Comparison of ENCODE assay signal across 1 cellular context in the genomic region with DNA sequence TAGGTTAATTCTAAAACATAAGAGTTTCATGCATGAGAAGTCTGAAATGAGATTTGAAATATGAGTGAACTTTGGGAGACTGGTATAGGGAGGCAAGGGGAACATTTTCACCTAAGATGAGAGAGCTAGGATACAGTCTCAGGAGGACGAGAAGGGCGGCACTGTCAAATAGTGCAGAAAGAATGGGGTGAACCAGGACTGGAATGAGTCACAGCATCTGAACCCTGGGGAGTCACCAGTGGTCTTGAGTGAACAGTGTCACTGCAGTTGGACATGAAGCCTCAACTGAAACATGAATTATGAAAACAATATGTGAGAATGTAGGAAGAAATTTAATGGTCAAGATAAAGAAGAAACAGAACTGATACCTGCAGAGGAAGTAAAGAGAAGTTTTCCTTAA.
TF ChIP-seq lines count a peak whose summit lies in the region.

No MANE protein-coding gene starts in this region.

TF ChIP-seq in GM23338, 12 proteins besides CTCF, POLR2A, EP300 and RAD21 (continued from another document):
- TF ChIP-seq, protein P1, sequence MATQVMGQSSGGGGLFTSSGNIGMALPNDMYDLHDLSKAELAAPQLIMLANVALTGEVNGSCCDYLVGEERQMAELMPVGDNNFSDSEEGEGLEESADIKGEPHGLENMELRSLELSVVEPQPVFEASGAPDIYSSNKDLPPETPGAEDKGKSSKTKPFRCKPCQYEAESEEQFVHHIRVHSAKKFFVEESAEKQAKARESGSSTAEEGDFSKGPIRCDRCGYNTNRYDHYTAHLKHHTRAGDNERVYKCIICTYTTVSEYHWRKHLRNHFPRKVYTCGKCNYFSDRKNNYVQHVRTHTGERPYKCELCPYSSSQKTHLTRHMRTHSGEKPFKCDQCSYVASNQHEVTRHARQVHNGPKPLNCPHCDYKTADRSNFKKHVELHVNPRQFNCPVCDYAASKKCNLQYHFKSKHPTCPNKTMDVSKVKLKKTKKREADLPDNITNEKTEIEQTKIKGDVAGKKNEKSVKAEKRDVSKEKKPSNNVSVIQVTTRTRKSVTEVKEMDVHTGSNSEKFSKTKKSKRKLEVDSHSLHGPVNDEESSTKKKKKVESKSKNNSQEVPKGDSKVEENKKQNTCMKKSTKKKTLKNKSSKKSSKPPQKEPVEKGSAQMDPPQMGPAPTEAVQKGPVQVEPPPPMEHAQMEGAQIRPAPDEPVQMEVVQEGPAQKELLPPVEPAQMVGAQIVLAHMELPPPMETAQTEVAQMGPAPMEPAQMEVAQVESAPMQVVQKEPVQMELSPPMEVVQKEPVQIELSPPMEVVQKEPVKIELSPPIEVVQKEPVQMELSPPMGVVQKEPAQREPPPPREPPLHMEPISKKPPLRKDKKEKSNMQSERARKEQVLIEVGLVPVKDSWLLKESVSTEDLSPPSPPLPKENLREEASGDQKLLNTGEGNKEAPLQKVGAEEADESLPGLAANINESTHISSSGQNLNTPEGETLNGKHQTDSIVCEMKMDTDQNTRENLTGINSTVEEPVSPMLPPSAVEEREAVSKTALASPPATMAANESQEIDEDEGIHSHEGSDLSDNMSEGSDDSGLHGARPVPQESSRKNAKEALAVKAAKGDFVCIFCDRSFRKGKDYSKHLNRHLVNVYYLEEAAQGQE (IDR thresholded peaks at IDR 0.05; ENCODE audit: unreplicated experiment), result no peak
- TF ChIP-seq, protein P2, sequence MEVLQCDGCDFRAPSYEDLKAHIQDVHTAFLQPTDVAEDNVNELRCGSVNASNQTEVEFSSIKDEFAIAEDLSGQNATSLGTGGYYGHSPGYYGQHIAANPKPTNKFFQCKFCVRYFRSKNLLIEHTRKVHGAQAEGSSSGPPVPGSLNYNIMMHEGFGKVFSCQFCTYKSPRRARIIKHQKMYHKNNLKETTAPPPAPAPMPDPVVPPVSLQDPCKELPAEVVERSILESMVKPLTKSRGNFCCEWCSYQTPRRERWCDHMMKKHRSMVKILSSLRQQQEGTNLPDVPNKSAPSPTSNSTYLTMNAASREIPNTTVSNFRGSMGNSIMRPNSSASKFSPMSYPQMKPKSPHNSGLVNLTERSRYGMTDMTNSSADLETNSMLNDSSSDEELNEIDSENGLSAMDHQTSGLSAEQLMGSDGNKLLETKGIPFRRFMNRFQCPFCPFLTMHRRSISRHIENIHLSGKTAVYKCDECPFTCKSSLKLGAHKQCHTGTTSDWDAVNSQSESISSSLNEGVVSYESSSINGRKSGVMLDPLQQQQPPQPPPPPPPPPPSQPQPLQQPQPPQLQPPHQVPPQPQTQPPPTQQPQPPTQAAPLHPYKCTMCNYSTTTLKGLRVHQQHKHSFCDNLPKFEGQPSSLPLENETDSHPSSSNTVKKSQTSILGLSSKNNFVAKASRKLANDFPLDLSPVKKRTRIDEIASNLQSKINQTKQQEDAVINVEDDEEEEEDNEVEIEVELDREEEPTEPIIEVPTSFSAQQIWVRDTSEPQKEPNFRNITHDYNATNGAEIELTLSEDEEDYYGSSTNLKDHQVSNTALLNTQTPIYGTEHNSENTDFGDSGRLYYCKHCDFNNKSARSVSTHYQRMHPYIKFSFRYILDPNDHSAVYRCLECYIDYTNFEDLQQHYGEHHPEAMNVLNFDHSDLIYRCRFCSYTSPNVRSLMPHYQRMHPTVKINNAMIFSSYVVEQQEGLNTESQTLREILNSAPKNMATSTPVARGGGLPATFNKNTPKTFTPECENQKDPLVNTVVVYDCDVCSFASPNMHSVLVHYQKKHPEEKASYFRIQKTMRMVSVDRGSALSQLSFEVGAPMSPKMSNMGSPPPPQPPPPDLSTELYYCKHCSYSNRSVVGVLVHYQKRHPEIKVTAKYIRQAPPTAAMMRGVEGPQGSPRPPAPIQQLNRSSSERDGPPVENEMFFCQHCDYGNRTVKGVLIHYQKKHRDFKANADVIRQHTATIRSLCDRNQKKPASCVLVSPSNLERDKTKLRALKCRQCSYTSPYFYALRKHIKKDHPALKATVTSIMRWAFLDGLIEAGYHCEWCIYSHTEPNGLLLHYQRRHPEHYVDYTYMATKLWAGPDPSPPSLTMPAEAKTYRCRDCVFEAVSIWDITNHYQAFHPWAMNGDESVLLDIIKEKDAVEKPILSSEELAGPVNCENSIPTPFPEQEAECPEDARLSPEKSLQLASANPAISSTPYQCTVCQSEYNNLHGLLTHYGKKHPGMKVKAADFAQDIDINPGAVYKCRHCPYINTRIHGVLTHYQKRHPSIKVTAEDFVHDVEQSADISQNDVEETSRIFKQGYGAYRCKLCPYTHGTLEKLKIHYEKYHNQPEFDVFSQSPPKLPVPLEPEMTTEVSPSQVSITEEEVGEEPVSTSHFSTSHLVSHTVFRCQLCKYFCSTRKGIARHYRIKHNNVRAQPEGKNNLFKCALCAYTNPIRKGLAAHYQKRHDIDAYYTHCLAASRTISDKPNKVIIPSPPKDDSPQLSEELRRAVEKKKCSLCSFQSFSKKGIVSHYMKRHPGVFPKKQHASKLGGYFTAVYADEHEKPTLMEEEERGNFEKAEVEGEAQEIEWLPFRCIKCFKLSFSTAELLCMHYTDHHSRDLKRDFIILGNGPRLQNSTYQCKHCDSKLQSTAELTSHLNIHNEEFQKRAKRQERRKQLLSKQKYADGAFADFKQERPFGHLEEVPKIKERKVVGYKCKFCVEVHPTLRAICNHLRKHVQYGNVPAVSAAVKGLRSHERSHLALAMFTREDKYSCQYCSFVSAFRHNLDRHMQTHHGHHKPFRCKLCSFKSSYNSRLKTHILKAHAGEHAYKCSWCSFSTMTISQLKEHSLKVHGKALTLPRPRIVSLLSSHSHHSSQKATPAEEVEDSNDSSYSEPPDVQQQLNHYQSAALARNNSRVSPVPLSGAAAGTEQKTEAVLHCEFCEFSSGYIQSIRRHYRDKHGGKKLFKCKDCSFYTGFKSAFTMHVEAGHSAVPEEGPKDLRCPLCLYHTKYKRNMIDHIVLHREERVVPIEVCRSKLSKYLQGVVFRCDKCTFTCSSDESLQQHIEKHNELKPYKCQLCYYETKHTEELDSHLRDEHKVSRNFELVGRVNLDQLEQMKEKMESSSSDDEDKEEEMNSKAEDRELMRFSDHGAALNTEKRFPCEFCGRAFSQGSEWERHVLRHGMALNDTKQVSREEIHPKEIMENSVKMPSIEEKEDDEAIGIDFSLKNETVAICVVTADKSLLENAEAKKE (CRISPR knock-in tag; IDR thresholded peaks at IDR 0.05), result no peak
- TF ChIP-seq EZH2 (IDR thresholded peaks at IDR 0.05; ENCODE audit: low read depth, unreplicated experiment), result no peak
- TF ChIP-seq ZNF331 (CRISPR knock-in tag; IDR thresholded peaks at IDR 0.05; ENCODE audit: low read depth), result no peak
- TF ChIP-seq STAT1 (IDR thresholded peaks at IDR 0.05; ENCODE audit: unreplicated experiment), result no peak
